Comparison of ENCODE assay signal across 23 cellular contexts in the genomic region with DNA sequence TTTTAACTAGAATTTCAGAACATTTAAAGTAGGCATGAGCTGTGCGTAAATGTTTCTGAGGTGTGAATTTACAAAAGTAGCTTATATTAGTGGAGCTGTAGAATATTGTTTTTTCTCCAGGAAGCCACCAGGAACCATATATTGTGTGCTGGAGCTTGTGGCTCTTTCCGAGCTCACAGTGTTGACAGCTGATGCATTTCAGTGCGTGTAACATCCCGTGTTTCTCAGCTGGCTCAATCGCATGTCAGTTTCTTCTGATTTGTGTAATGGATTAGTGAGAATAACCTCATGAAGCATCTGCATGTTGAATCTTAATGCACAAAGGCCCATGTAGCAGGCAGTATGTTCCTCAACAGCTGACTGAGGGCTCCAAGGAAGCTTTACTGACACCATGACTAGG.
"Had no signal": no experiment of that assay in that cellular context is flagged by ENCODE, and none has a peak within 500 bp of the region (broad histone marks: within the 10 kb centered on the region; RNA-seq: fewer than 3 reads in every experiment).

No MANE protein-coding gene starts in this region.

- H3K27ac ChIP-seq: hepatocyte, left ventricle myocardium inferior had no signal

- H3K9me3 Mint-ChIP-seq: immature natural killer cell, memory B cell had no signal

- H3K36me3 Mint-ChIP-seq: memory B cell, mesothelial cell of epicardium, naive B cell had no signal

- H3K27ac Mint-ChIP-seq: immature natural killer cell, memory B cell, mesothelial cell of epicardium, naive B cell had no signal

- H3K9me3 ChIP-seq: left lung, left ventricle myocardium inferior, lower lobe of right lung, mucosa of descending colon had no signal

- H3K27me3 Mint-ChIP-seq: memory B cell, naive B cell had no signal

- H3K27me3 ChIP-seq: hepatocyte, left lung had no signal

- H3K4me3 ChIP-seq: hepatocyte, left lung, left ventricle myocardium inferior, lower lobe of right lung, lung, mucosa of descending colon had no signal

- ATAC-seq: left cardiac atrium, left colon, left lobe of liver, left ventricle myocardium superior, mucosa of descending colon had no signal

- H3K4me1 ChIP-seq: left lung had no signal

- H3K4me2 ChIP-seq: hepatocyte had no signal

- H2AFZ ChIP-seq: hepatocyte had no signal

- H3K4me3 Mint-ChIP-seq: immature natural killer cell, memory B cell, mesothelial cell of epicardium, naive B cell had no signal

- H3K36me3 ChIP-seq: left lung, left ventricle myocardium inferior, lower lobe of right lung had no signal

- DNase-seq: hippocampal formation, hypothalamus, immature natural killer cell, islet precursor cell, kidney, kidney glomerular epithelial cell, left cardiac atrium, left colon, left lung, left ventricle myocardium inferior, left ventricle myocardium superior, lower lobe of right lung, mammary epithelial cell, mesenchymal stem cell, mesendoderm, midbrain, mucosa of descending colon, naive B cell had no signal
